25 cellular contexts compared by ENCODE assay signal in genomic region chr5:77259479-77259878, GRCh38. TPM values are rescaled to one million over a fixed set of nuclear protein-coding genes. Genes with fewer than 3 reads are reported as not detected.
DNase-seq lines count a peak whose midpoint lies in the region; ATAC-seq and TF ChIP-seq lines count a peak whose summit lies in the region.
"Had no signal": no experiment of that assay in that cellular context is flagged by ENCODE, and none has a peak within 500 bp of the region (broad histone marks: within the 10 kb centered on the region; RNA-seq: fewer than 3 reads in every experiment).

No MANE protein-coding gene starts in this region.

- no peaks in the 10 kb centered on the region for H3K79me2 ChIP-seq in hepatocyte

- H3K27me3 ChIP-seq in hepatocyte, result no peaks in the 10 kb centered on the region
- H3K27me3 ChIP-seq: testis had no signal

- DNase-seq in A172 (ENCODE audit: low spot score), result peak; percentile 4
- peak; percentile 56 for DNase-seq in EH (ENCODE audit: low read depth)
- no peak for DNase-seq in activated T-helper 1 cell treated with anti-CD3 and anti-CD28 coated beads, Interleukin-12 subunit alpha, Interleukin-12 subunit beta, Interleukin-2, Interleukin-4 antibody, amounts not matched to agents 30 ng/mL and 10 ng/mL and 1 ng/mL, durations not matched to agents 14 hours and 24 hours and 36 hours (ENCODE audit: low spot score)
- DNase-seq in NCI-H2029 (lab: John Stamatoyannopoulos, UW), result no peak
- DNase-seq in hepatocyte (ENCODE audit: low spot score), result no peak
- DNase-seq: activated CD8-positive, alpha-beta memory T cell treated with anti-CD3 and anti-CD28 coated beads for 24 hours; activated T-cell treated with anti-CD3 and anti-CD28 coated beads, Interleukin-2, amount 50 U/mL, for 4 hours; dermis blood vessel endothelial cell; KBM-7; left ventricle myocardium superior; naive thymus-derived CD8-positive, alpha-beta T cell; NCI-H1436; NCI-H510A; PC-3; stimulated activated CD4-positive, alpha-beta T cell treated with anti-CD3 and anti-CD28 coated beads, Interleukin-2, amount 100 ng/mL, for 48 hours; T-helper 9 cell; testis had no signal

- no peak overlapping the region for H3K4me2 ChIP-seq in hepatocyte

- peak; percentile 49 for ATAC-seq in GM18907 (IDR thresholded peaks at IDR 0.05; ENCODE audit: unreplicated experiment)
- no peak for ATAC-seq in GM21619 (IDR thresholded peaks at IDR 0.05; ENCODE audit: unreplicated experiment)
- ATAC-seq: activated T-cell treated with anti-CD3 and anti-CD28 coated beads, Interleukin-2, amount 50 U/mL, for 4 hours; left ventricle myocardium superior; naive thymus-derived CD8-positive, alpha-beta T cell; PC-3; Right ventricle myocardium inferior; stimulated activated effector memory CD8-positive, alpha-beta T cell treated with anti-CD3 and anti-CD28 coated beads, Interleukin-12 subunit alpha, Interleukin-12 subunit beta, amount 100 ng/mL, for 72 hours had no signal

- peaks cover 7% of the 10 kb centered on the region for H3K4me1 Mint-ChIP-seq in activated T-helper 1 cell treated with anti-CD3 and anti-CD28 coated beads, Interleukin-12 subunit alpha, Interleukin-12 subunit beta, Interleukin-2, Interleukin-4 antibody, amounts not matched to agents 30 ng/mL and 10 ng/mL and 1 ng/mL, durations not matched to agents 14 hours and 24 hours and 36 hours (ENCODE audit: low read depth)
- H3K4me1 Mint-ChIP-seq: central memory CD8-positive, alpha-beta T cell; naive thymus-derived CD8-positive, alpha-beta T cell; stimulated activated effector memory CD8-positive, alpha-beta T cell treated with anti-CD3 and anti-CD28 coated beads, Interleukin-12 subunit alpha, Interleukin-12 subunit beta, amount 100 ng/mL, for 72 hours had no signal

- H3K36me3 ChIP-seq in hepatocyte (replicated peaks; ENCODE audit: insufficient read depth, low read depth), result no peaks in the 10 kb centered on the region

- no peaks in the 10 kb centered on the region for H3K4me1 ChIP-seq in hepatocyte (ENCODE audit: insufficient read depth)
- H3K4me1 ChIP-seq: testis had no signal

- H3K9me3 ChIP-seq in hepatocyte (ENCODE audit: low read depth), result no peaks in the 10 kb centered on the region
- H3K9me3 ChIP-seq: testis had no signal

- no peaks in the 10 kb centered on the region for H3K9me2 ChIP-seq in hepatocyte (replicated peaks; ENCODE audit: insufficient read depth)

- peaks cover 6% of the 10 kb centered on the region for H3K27me3 Mint-ChIP-seq in activated T-helper 1 cell treated with anti-CD3 and anti-CD28 coated beads, Interleukin-12 subunit alpha, Interleukin-12 subunit beta, Interleukin-2, Interleukin-4 antibody, amounts not matched to agents 30 ng/mL and 10 ng/mL and 1 ng/mL, durations not matched to agents 14 hours and 24 hours and 36 hours (ENCODE audit: insufficient read depth)

- no peaks in the 10 kb centered on the region for H3K9me3 Mint-ChIP-seq in activated T-helper 1 cell treated with anti-CD3 and anti-CD28 coated beads, Interleukin-12 subunit alpha, Interleukin-12 subunit beta, Interleukin-2, Interleukin-4 antibody, amounts not matched to agents 30 ng/mL and 10 ng/mL and 1 ng/mL, durations not matched to agents 14 hours and 24 hours and 36 hours
- H3K9me3 Mint-ChIP-seq: activated T-cell treated with anti-CD3 and anti-CD28 coated beads, Interleukin-2, amount 50 U/mL, for 4 hours; central memory CD8-positive, alpha-beta T cell had no signal

- H3K36me3 Mint-ChIP-seq in activated T-helper 1 cell treated with anti-CD3 and anti-CD28 coated beads, Interleukin-12 subunit alpha, Interleukin-12 subunit beta, Interleukin-2, Interleukin-4 antibody, amounts not matched to agents 30 ng/mL and 10 ng/mL and 1 ng/mL, durations not matched to agents 14 hours and 24 hours and 36 hours (ENCODE audit: low read depth), result peaks cover 1% of the 10 kb centered on the region
- H3K36me3 Mint-ChIP-seq: activated naive CD8-positive, alpha-beta T cell; stimulated activated effector memory CD8-positive, alpha-beta T cell treated with anti-CD3 and anti-CD28 coated beads, Interleukin-12 subunit alpha, Interleukin-12 subunit beta, amount 100 ng/mL, for 72 hours; WTC11 had no signal

- no peak for TF ChIP-seq CTCF in hepatocyte (IDR thresholded peaks at IDR 0.05; ENCODE audit: poor library complexity)

- no peak overlapping the region for H3K4me3 Mint-ChIP-seq in activated T-helper 1 cell treated with anti-CD3 and anti-CD28 coated beads, Interleukin-12 subunit alpha, Interleukin-12 subunit beta, Interleukin-2, Interleukin-4 antibody, amounts not matched to agents 30 ng/mL and 10 ng/mL and 1 ng/mL, durations not matched to agents 14 hours and 24 hours and 36 hours
- H3K4me3 Mint-ChIP-seq: activated naive CD8-positive, alpha-beta T cell; activated T-cell treated with anti-CD3 and anti-CD28 coated beads, Interleukin-2, amount 50 U/mL, for 4 hours; central memory CD8-positive, alpha-beta T cell; naive thymus-derived CD8-positive, alpha-beta T cell; stimulated activated effector memory CD8-positive, alpha-beta T cell treated with anti-CD3 and anti-CD28 coated beads, Interleukin-12 subunit alpha, Interleukin-12 subunit beta, amount 100 ng/mL, for 72 hours; WTC11 had no signal

- peak overlapping the region; percentile 62 for H3K27ac Mint-ChIP-seq in activated T-helper 1 cell treated with anti-CD3 and anti-CD28 coated beads, Interleukin-12 subunit alpha, Interleukin-12 subunit beta, Interleukin-2, Interleukin-4 antibody, amounts not matched to agents 30 ng/mL and 10 ng/mL and 1 ng/mL, durations not matched to agents 14 hours and 24 hours and 36 hours
- H3K27ac Mint-ChIP-seq: activated naive CD8-positive, alpha-beta T cell; naive thymus-derived CD8-positive, alpha-beta T cell; stimulated activated effector memory CD8-positive, alpha-beta T cell treated with anti-CD3 and anti-CD28 coated beads, Interleukin-12 subunit alpha, Interleukin-12 subunit beta, amount 100 ng/mL, for 72 hours; WTC11 had no signal

- no peak overlapping the region for H2AFZ ChIP-seq in hepatocyte

- no peak overlapping the region for H3K4me3 ChIP-seq in hepatocyte
- H3K4me3 ChIP-seq: skin epidermis, testis had no signal

- H4K20me1 ChIP-seq in hepatocyte (ENCODE audit: insufficient read depth, poor library complexity, severe bottlenecking), result no peaks in the 10 kb centered on the region

- intact Hi-C loops in activated T-helper 1 cell treated with anti-CD3 and anti-CD28 coated beads, Interleukin-12 subunit alpha, Interleukin-12 subunit beta, Interleukin-2, Interleukin-4 antibody, amounts not matched to agents 30 ng/mL and 10 ng/mL and 1 ng/mL, durations not matched to agents 14 hours and 24 hours and 36 hours (cut with micrococcal nuclease), result loop anchor here (1.0 kb wide), 1 partner anchor 70 kb away; no protein-coding TSS in a partner anchor

- no peak overlapping the region for H3K27ac ChIP-seq in hepatocyte
- H3K27ac ChIP-seq: skin epidermis, testis had no signal

RNA-seq across cellular contexts. Expression of gene PDE8B, which starts 49.0 kb away (rescaled TPM):
- total RNA-seq in A172 (2014; rRNA removed; shearing (Covaris generic)), result 0.05 TPM in 1 of 2 replicates, not detected in the other
- total RNA-seq in activated T-helper 1 cell treated with anti-CD3 and anti-CD28 coated beads, Interleukin-12 subunit alpha, Interleukin-12 subunit beta, Interleukin-2, Interleukin-4 antibody, amounts not matched to agents 30 ng/mL and 10 ng/mL and 1 ng/mL, durations not matched to agents 14 hours and 24 hours and 36 hours, result 0.07 and 0.16 TPM in 2 replicates
- total RNA-seq in hepatocyte, result 9.2 and 13.2 TPM in 2 replicates
- polyA plus RNA-seq in hepatocyte, result 8.3 and 12.3 TPM in 2 replicates
- total RNA-seq: activated T-cell treated with anti-CD3 and anti-CD28 coated beads, Interleukin-2, amount 50 U/mL, for 4 hours; PC-3 had no signal

Comparison
In these comparisons a context has a peak if more than half of its experiments do, and no peak if none do; other contexts are left out.
1. DNase-seq: peak in A172 (single experiment) and EH (single experiment); none in activated T-helper 1 cell treated with anti-CD3 and anti-CD28 coated beads, Interleukin-12 subunit alpha, Interleukin-12 subunit beta, Interleukin-2, Interleukin-4 antibody, amounts not matched to agents 30 ng/mL and 10 ng/mL and 1 ng/mL, durations not matched to agents 14 hours and 24 hours and 36 hours (single experiment), NCI-H2029 (single experiment) and hepatocyte (single experiment).